In the genomic region with DNA sequence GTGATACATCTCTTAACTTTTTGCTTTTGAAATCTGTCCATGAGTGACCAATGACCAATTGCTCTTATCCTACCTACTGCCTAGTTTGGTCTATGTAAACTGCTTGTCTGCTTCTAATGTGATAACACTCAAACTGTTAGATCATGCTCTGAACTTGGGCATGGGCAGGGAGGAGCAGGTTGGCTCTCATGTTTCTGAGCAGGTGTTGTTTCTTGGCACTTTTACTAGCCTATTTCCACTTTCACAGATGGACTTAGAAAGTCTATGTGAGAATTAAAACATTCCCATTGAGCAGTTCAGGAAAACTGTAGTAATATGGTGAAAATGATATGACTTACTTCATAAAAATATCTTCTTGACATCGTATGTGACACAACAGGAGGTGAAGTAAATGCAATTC, we compare ENCODE assay signal across 22 cellular contexts.
DNase-seq lines count a peak whose midpoint lies in the region; ATAC-seq and TF ChIP-seq lines count a peak whose summit lies in the region.
"Had no signal": no experiment of that assay in that cellular context is flagged by ENCODE, and none has a peak within 500 bp of the region (broad histone marks: within the 10 kb centered on the region; RNA-seq: fewer than 3 reads in every experiment).

No MANE protein-coding gene starts in this region.

- no peaks in the 10 kb centered on the region for H3K27me3 ChIP-seq in CD8-positive, alpha-beta T cell (ENCODE audit: insufficient read depth, low read length)
- H3K27me3 ChIP-seq: BLaER1 treated with 17β-estradiol and CSF1 and Interleukin-3, amounts not matched to agents 10 nM and 100 nM had no signal

- no peaks in the 10 kb centered on the region for H3K27me3 Mint-ChIP-seq in CD8-positive, alpha-beta T cell (ENCODE audit: low read depth)
- H3K27me3 Mint-ChIP-seq: B cell; CD4-positive, alpha-beta T cell had no signal

- in situ Hi-C loops in G401 (cut with HindIII; ENCODE audit: low sequenced_read_pairs), result no loop called here

- no peak overlapping the region for H3K27ac Mint-ChIP-seq in CD8-positive, alpha-beta T cell
- H3K27ac Mint-ChIP-seq: B cell; CD4-positive, alpha-beta T cell; CD8-positive, alpha-beta memory T cell had no signal

- H3K36me3 Mint-ChIP-seq in CD8-positive, alpha-beta T cell, result no peaks in the 10 kb centered on the region
- H3K36me3 Mint-ChIP-seq: CD8-positive, alpha-beta memory T cell had no signal

- CTCF ChIA-PET in CD8-positive, alpha-beta T cell (lab: Charles Lee), result no interaction called here

- no peaks in the 10 kb centered on the region for H3K4me1 ChIP-seq in CD8-positive, alpha-beta T cell (ENCODE audit: insufficient read depth, low read length)
- H3K4me1 ChIP-seq: A549 had no signal

- no peak overlapping the region for H3K4me3 Mint-ChIP-seq in CD8-positive, alpha-beta T cell
- H3K4me3 Mint-ChIP-seq: B cell; CD4-positive, alpha-beta T cell; CD8-positive, alpha-beta memory T cell had no signal

- no peak for ATAC-seq in CD8-positive, alpha-beta T cell
- ATAC-seq: A549 had no signal

- intact Hi-C loops in CD8-positive, alpha-beta T cell (cut with DNase I, micrococcal nuclease), result no loop called here

- H3K9me3 ChIP-seq in CD8-positive, alpha-beta T cell (ENCODE audit: low read length), result no peaks in the 10 kb centered on the region
- H3K9me3 ChIP-seq: A549; BLaER1 treated with 17β-estradiol and CSF1 and Interleukin-3, amounts not matched to agents 10 nM and 100 nM had no signal

- no peaks in the 10 kb centered on the region for H3K4me1 Mint-ChIP-seq in CD8-positive, alpha-beta T cell (ENCODE audit: low read depth)
- H3K4me1 Mint-ChIP-seq: B cell; CD8-positive, alpha-beta memory T cell had no signal

- DNase-seq in NCI-H2171 treated with DMSO at 0.1 percent for 48 hours (lab: John Stamatoyannopoulos, UW), result peak; percentile 33
- no peak for DNase-seq in NCI-H2171 (lab: John Stamatoyannopoulos, UW)
- peak; percentile 86 for DNase-seq in G401 (ENCODE audit: low spot score)
- peak; percentile 86 for DNase-seq in cerebellar cortex (ENCODE audit: low spot score)
- DNase-seq in CD8-positive, alpha-beta T cell, result no peak
- no peak for DNase-seq in activated gamma-delta T cell (lab: John Stamatoyannopoulos, UW)
- DNase-seq: AML-193; CD4-positive, alpha-beta T cell; CD8-positive, alpha-beta memory T cell; COR-L47; DMS 273 treated with DMSO at 0.1 percent for 48 hours; DMS153; DMS53; DMS79; DND-41; EL; GF-D8 had no signal

- POLR2A ChIA-PET in CD8-positive, alpha-beta T cell (lab: Charles Lee), result no interaction called here

- no peak for TF ChIP-seq CTCF in CD8-positive, alpha-beta T cell (IDR thresholded peaks at IDR 0.05)

- H3K27ac ChIP-seq in CD8-positive, alpha-beta T cell (ENCODE audit: low read depth, low read length), result no peak overlapping the region
- H3K27ac ChIP-seq: 22Rv1, A549, C4-2B had no signal

- no peak overlapping the region for H3K4me3 ChIP-seq in CD8-positive, alpha-beta T cell (ENCODE audit: low read depth, low read length)
- H3K4me3 ChIP-seq: A549; BLaER1 treated with 17β-estradiol and CSF1 and Interleukin-3, amounts not matched to agents 10 nM and 100 nM had no signal

- no peaks in the 10 kb centered on the region for H3K36me3 ChIP-seq in CD8-positive, alpha-beta T cell (ENCODE audit: insufficient read depth, low read length)
- H3K36me3 ChIP-seq: BLaER1 treated with 17β-estradiol and CSF1 and Interleukin-3, amounts not matched to agents 10 nM and 100 nM had no signal

- H3K9me3 Mint-ChIP-seq in CD8-positive, alpha-beta T cell, result no peaks in the 10 kb centered on the region
- H3K9me3 Mint-ChIP-seq: CD4-positive, alpha-beta T cell; CD8-positive, alpha-beta memory T cell had no signal

Comparison
In these comparisons a context has a peak if more than half of its experiments do, and no peak if none do; other contexts are left out.
1. DNase-seq: peak in NCI-H2171 treated with DMSO at 0.1 percent for 48 hours (single experiment), G401 (single experiment) and cerebellar cortex (single experiment); none in NCI-H2171 (single experiment), CD8-positive, alpha-beta T cell (0 of 7) and activated gamma-delta T cell (single experiment).